Comparison of ENCODE assay signal across 8 cellular contexts in the genomic region with DNA sequence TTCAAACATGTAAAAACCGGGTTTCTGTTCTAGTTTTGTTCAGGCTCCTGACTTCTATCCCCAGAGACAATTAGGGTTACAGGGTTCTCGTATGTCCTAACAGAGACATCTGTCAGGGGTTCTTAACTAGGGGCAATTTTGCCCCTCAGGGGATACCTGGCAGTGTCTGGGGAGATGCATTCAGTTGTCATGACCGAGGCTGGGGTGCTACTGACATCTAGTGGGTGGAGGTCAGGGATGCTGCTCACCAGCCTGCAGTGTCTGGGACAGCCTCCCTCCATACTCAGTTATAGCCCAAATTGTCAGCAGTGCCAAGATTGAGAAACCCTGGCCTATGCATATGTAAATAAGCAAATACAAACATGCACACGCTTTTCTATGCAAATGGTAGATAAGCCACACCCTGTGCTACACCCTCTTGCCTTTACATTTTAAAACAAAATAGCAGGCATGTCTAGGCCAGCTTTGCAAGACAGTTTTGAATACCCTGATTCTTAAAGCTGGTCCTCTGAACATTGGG. TPM values are rescaled to one million over a fixed set of nuclear protein-coding genes. Genes with fewer than 3 reads are reported as not detected.
DNase-seq lines count a peak whose midpoint lies in the region; ATAC-seq, FAIRE-seq and TF ChIP-seq lines count a peak whose summit lies in the region.

No MANE protein-coding gene starts in this region.

- H3K9me3 ChIP-seq in astrocyte (ENCODE audit: insufficient read depth, low read depth, low read length), result no peaks in the 10 kb centered on the region

- H3K27me3 ChIP-seq in astrocyte (ENCODE audit: insufficient read depth, low read length), result no peaks in the 10 kb centered on the region

- no peak overlapping the region for H2AFZ ChIP-seq in astrocyte (ENCODE audit: low read depth, low read length)

- DNase-seq in AG09309 (ENCODE audit: low read depth), result no peak
- DNase-seq in NCI-H69 (lab: John Stamatoyannopoulos, UW), result peak; percentile 84
- no peak for DNase-seq in astrocyte (ENCODE audit: low read depth)
- DNase-seq in stimulated activated CD4-positive, alpha-beta T cell treated with anti-CD3 and anti-CD28 coated beads, Interleukin-15, amount 100 ng/mL, for 24 hours, result peak; percentile 68
- DNase-seq in Ammon's horn (ENCODE audit: low spot score), result no peak

- no peak overlapping the region for H3K9ac ChIP-seq in astrocyte (ENCODE audit: low read length)

- H3K4me3 ChIP-seq in AG09309 (ENCODE audit: control insufficient read depth, low read depth, low read length) (no peak overlapping the region), astrocyte (ENCODE audit: insufficient read depth, low read depth, low read length) (no peak overlapping the region)

- peaks cover 5% of the 10 kb centered on the region for H3K4me1 ChIP-seq in astrocyte (ENCODE audit: insufficient read depth, low read length)

- peaks cover 23% of the 10 kb centered on the region for H3K36me3 Mint-ChIP-seq in astrocyte (ENCODE audit: low read depth, unreplicated experiment)

- no peaks in the 10 kb centered on the region for H4K20me1 ChIP-seq in astrocyte (ENCODE audit: insufficient read depth, low read length)

- H3K36me3 ChIP-seq in astrocyte (ENCODE audit: insufficient read depth, low read length), result peaks cover 5% of the 10 kb centered on the region

- H3K4me2 ChIP-seq in astrocyte (ENCODE audit: low read length), result no peak overlapping the region

- TF ChIP-seq CTCF in AG09309 (IDR thresholded peaks at IDR 0.05; ENCODE audit: control insufficient read depth, insufficient read depth, low read depth, low read length, missing control alignments) (peak; percentile 31), astrocyte (IDR thresholded peaks at IDR 0.05; ENCODE audit: insufficient read depth, low read depth, low read length) (peak; percentile 16)

- FAIRE-seq in astrocyte (lab: Jason Lieb, UNC), result no peak

- H3K4me3 Mint-ChIP-seq in astrocyte (ENCODE audit: unreplicated experiment), result no peak overlapping the region

- ATAC-seq in GM18520 (IDR thresholded peaks at IDR 0.05; ENCODE audit: unreplicated experiment) (peak; percentile 65), HG02852 (IDR thresholded peaks at IDR 0.05; ENCODE audit: unreplicated experiment) (peak; percentile 57), HG03520 (IDR thresholded peaks at IDR 0.05; ENCODE audit: unreplicated experiment) (no peak)

- H3K9me3 Mint-ChIP-seq in astrocyte (ENCODE audit: unreplicated experiment), result no peaks in the 10 kb centered on the region

- H3K27ac ChIP-seq in astrocyte (ENCODE audit: low read depth, low read length), result no peak overlapping the region

- no peaks in the 10 kb centered on the region for H3K79me2 ChIP-seq in astrocyte (ENCODE audit: insufficient read depth, low read length)

- H3K27ac Mint-ChIP-seq in astrocyte (ENCODE audit: unreplicated experiment), result no peak overlapping the region

- H3K27me3 Mint-ChIP-seq in astrocyte (ENCODE audit: low read depth, unreplicated experiment), result no peaks in the 10 kb centered on the region

- peaks cover 7% of the 10 kb centered on the region for H3K4me1 Mint-ChIP-seq in astrocyte (ENCODE audit: low read depth, unreplicated experiment)

RNA-seq across cellular contexts. Expression of gene CLEC16A, which starts 37.4 kb away (rescaled TPM):
- 31.7 and 32.1 TPM in 2 replicates for total RNA-seq in astrocyte

RNA-seq across cellular contexts. Expression of gene DEXI, which starts 39.5 kb away (rescaled TPM):
- 39.8 and 46.6 TPM in 2 replicates for total RNA-seq in astrocyte

Comparison
In these comparisons a context has a peak if more than half of its experiments do, and no peak if none do; other contexts are left out.
1. DNase-seq: peak in NCI-H69 (single experiment) and stimulated activated CD4-positive, alpha-beta T cell treated with anti-CD3 and anti-CD28 coated beads, Interleukin-15, amount 100 ng/mL, for 24 hours (single experiment); none in AG09309 (single experiment), astrocyte (single experiment) and Ammon's horn (single experiment).